In genomic region chr17:12398636-12399035, GRCh38 we compare ENCODE assay signal across 19 cellular contexts.
"Had no signal": no experiment of that assay in that cellular context is flagged by ENCODE, and none has a peak within 500 bp of the region (broad histone marks: within the 10 kb centered on the region; RNA-seq: fewer than 3 reads in every experiment).

No MANE protein-coding gene starts in this region.

- H3K9ac ChIP-seq: neural progenitor cell had no signal

- H3K4me3 ChIP-seq: heart left ventricle, neural progenitor cell, spleen, tibial nerve, vagina had no signal

- H2AFZ ChIP-seq: neural progenitor cell had no signal

- H3K4me2 ChIP-seq: neural progenitor cell had no signal

- H3K4me3 Mint-ChIP-seq: activated naive CD8-positive, alpha-beta T cell treated with anti-CD3 and anti-CD28 coated beads for 36 hours; dendritic cell treated with granulocyte-macrophage colony-stimulating factor and Interleukin-4, amounts not matched to agents 40 ng/mL and 50 ng/mL, for 4 days; memory B cell; neural progenitor cell had no signal

- H3K4me1 Mint-ChIP-seq: activated naive CD8-positive, alpha-beta T cell treated with anti-CD3 and anti-CD28 coated beads for 36 hours; memory B cell had no signal

- DNase-seq: activated CD4-positive, alpha-beta T cell treated with anti-CD3 and anti-CD28 coated beads, Interleukin-2, amount 50 U/mL, for 48 hours; activated naive CD4-positive, alpha-beta T cell treated with Interleukin-2 at 50 U/mL for 16 hours; activated naive CD8-positive, alpha-beta T cell treated with anti-CD3 and anti-CD28 coated beads for 36 hours; activated T-cell treated with anti-CD3 and anti-CD28 coated beads, Interleukin-2, amount 50 U/mL, for 48 hours; effector CD4-positive, alpha-beta T cell; heart left ventricle; posterior cingulate gyrus; spleen; stimulated activated CD4-positive, alpha-beta T cell treated with anti-CD3 and anti-CD28 coated beads, Interleukin-4, amount 100 ng/mL, for 1 hour; stimulated activated naive CD4-positive, alpha-beta T cell treated with Interleukin-2 at 50 U/mL for 16 hours; substantia nigra; T-helper 9 cell had no signal

- H3K36me3 Mint-ChIP-seq: activated naive CD8-positive, alpha-beta T cell treated with anti-CD3 and anti-CD28 coated beads for 36 hours; memory B cell; neural progenitor cell had no signal

- FAIRE-seq: endometrium, islet of Langerhans had no signal

- H3K36me3 ChIP-seq: heart left ventricle, neural progenitor cell, spleen, tibial nerve, vagina had no signal

- H3K27me3 Mint-ChIP-seq: activated naive CD8-positive, alpha-beta T cell treated with anti-CD3 and anti-CD28 coated beads for 36 hours; dendritic cell treated with granulocyte-macrophage colony-stimulating factor and Interleukin-4, amounts not matched to agents 40 ng/mL and 50 ng/mL, for 4 days had no signal

- H3K9me3 ChIP-seq: heart left ventricle, tibial nerve, vagina had no signal

- H3K27ac Mint-ChIP-seq: activated naive CD8-positive, alpha-beta T cell treated with anti-CD3 and anti-CD28 coated beads for 36 hours; dendritic cell treated with granulocyte-macrophage colony-stimulating factor and Interleukin-4, amounts not matched to agents 40 ng/mL and 50 ng/mL, for 4 days; memory B cell; neural progenitor cell had no signal

- H3K27ac ChIP-seq: neural progenitor cell, spleen, tibial nerve, vagina had no signal

- H3K4me1 ChIP-seq: heart left ventricle, neural progenitor cell, spleen, tibial nerve, vagina had no signal

- H3K27me3 ChIP-seq: heart left ventricle, neural progenitor cell, spleen, tibial nerve, vagina had no signal

- ATAC-seq: heart left ventricle had no signal
